ENCODE assay signal across 20 cellular contexts in the genomic region with DNA sequence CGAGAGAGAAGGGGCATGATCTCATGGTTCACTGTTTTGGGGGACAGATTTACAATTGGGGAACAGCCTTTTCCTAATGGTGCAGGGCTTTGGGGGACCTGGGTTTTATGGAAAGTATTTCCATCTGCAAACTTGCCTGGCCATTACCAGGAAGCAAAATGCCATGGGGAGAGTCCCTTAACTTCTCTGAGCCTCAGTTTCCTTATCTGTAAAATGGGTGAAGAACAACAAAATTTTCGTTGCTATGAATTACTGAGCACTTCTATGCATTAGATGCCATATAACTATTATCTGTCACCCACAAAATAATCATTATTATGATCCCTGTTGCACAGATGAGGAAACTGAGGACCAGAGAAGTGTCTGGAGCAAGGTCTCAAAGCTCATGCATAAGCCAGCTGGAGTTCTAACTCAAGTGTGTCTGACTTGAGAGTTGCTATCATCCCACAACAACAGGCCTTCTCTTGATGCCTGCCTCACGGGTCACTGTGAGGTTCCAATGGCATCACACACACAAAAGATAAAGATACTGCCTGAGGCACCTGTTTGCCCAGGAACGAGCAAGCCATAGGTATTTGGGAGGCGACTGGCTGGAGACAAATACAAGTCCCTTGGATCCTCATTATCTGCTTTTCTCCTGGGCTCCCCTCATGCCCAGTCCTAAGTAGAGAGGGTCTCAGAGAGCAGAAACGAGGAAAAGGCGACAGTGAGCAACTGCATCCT. TPM values are rescaled to one million over a fixed set of nuclear protein-coding genes. Genes with fewer than 3 reads are reported as not detected.
DNase-seq lines count a peak whose midpoint lies in the region; ATAC-seq, FAIRE-seq and TF ChIP-seq lines count a peak whose summit lies in the region.
"Had no signal": no experiment of that assay in that cellular context is flagged by ENCODE, and none has a peak within 500 bp of the region (broad histone marks: within the 10 kb centered on the region; RNA-seq: fewer than 3 reads in every experiment).

No MANE protein-coding gene starts in this region.

- peaks cover 18% of the 10 kb centered on the region for H3K79me2 ChIP-seq in endothelial cell of umbilical vein (ENCODE audit: control insufficient read depth, insufficient read depth, low read length)

- POLR2A ChIA-PET in CD4-positive, alpha-beta memory T cell (lab: Charles Lee; ENCODE audit: partially characterized antibody), result no interaction called here
- POLR2A ChIA-PET in endothelial cell of umbilical vein (lab: Charles Lee), result no interaction called here

- H3K4me1 Mint-ChIP-seq in CD4-positive, alpha-beta memory T cell, result peaks cover 42 to 63% (median 53%) of the 10 kb centered on the region in 4 donors
- H3K4me1 Mint-ChIP-seq in T-helper 17 cell, result peaks cover 51% of the 10 kb centered on the region

- no peak for FAIRE-seq in endothelial cell of umbilical vein (lab: Jason Lieb, UNC)
- FAIRE-seq: GM12891 had no signal

- WGBS in esophagus muscularis mucosa, result 82% methylated on average over 7 of the region's 7 CpGs

- no peak for ATAC-seq in T-helper 17 cell

- DNase-seq in CD4-positive, alpha-beta memory T cell, result no peak
- DNase-seq in T-helper 17 cell (no peak), endothelial cell of umbilical vein (ENCODE audit: low read depth, low spot score) (no peak), GDM1 (lab: John Stamatoyannopoulos, UW) (no peak), SW 1271 (lab: John Stamatoyannopoulos, UW) (no peak), esophagus muscularis mucosa (ENCODE audit: extremely low spot score) (no peak)
- DNase-seq: effector memory CD4-positive, alpha-beta T cell; NCI-H526 treated with DMSO at 0.1 percent for 48 hours; stimulated activated naive CD8-positive, alpha-beta T cell treated with anti-CD3 and anti-CD28 coated beads, Interleukin-15, Interleukin-2, amounts not matched to agents 100 U/mL and 50 U/mL, for 24 hours; T-helper 1 cell; WERI-Rb-1 had no signal

- TF ChIP-seq CTCF in endothelial cell of umbilical vein (IDR thresholded peaks at IDR 0.05; ENCODE audit: extremely low read depth in 1 of 2, insufficient read depth in 1 of 2, low read depth in 1 of 2, low read length in 2 of 2) (no peak), esophagus muscularis mucosa (IDR thresholded peaks at IDR 0.05) (no peak)

- CTCF ChIA-PET in CD4-positive, alpha-beta memory T cell (lab: Charles Lee; ENCODE audit: partially characterized antibody), result no interaction called here
- CTCF ChIA-PET in endothelial cell of umbilical vein (lab: Charles Lee), result interaction anchor here (0.6 to 1.5 kb wide), 2 partner anchors 70 to 92 kb away, joined by 3 read pairs; no protein-coding TSS in a partner anchor

- TF ChIP-seq EP300 in esophagus muscularis mucosa (IDR thresholded peaks at IDR 0.05), result no peak

- peaks cover 8 to 11% of the 10 kb centered on the region in 2 donors for H3K36me3 Mint-ChIP-seq in CD4-positive, alpha-beta memory T cell
- H3K36me3 Mint-ChIP-seq in T-helper 17 cell (ENCODE audit: low read depth), result peaks cover 9% of the 10 kb centered on the region

- H3K27ac Mint-ChIP-seq in CD4-positive, alpha-beta memory T cell, result peak overlapping the region in 5 of 7 donors; percentile 24 to 74 (median 51)
- H3K27ac Mint-ChIP-seq in T-helper 17 cell, result peak overlapping the region; percentile 51
- H3K27ac Mint-ChIP-seq: type B pancreatic cell had no signal

- H2AFZ ChIP-seq in endothelial cell of umbilical vein (ENCODE audit: low read depth, low read length), result no peak overlapping the region
- H2AFZ ChIP-seq: hepatocyte had no signal

- H3K27me3 Mint-ChIP-seq in CD4-positive, alpha-beta memory T cell, result no peaks in the 10 kb centered on the region
- H3K27me3 Mint-ChIP-seq in T-helper 17 cell, result no peaks in the 10 kb centered on the region
- H3K27me3 Mint-ChIP-seq: type B pancreatic cell had no signal

- TF ChIP-seq POLR2A in endothelial cell of umbilical vein (IDR thresholded peaks at IDR 0.05; ENCODE audit: low read depth, low read length), result no peak
- no peak for TF ChIP-seq POLR2A in esophagus muscularis mucosa (IDR thresholded peaks at IDR 0.05; ENCODE audit: low read depth)

- no peaks in the 10 kb centered on the region for H3K9me3 Mint-ChIP-seq in CD4-positive, alpha-beta memory T cell
- H3K9me3 Mint-ChIP-seq: type B pancreatic cell had no signal

- no peaks in the 10 kb centered on the region for H3K36me3 ChIP-seq in CD4-positive, alpha-beta memory T cell (ENCODE audit: insufficient read depth, low read length)
- H3K36me3 ChIP-seq in endothelial cell of umbilical vein (ENCODE audit: control insufficient read depth in 2 of 2, extremely low read depth in 1 of 2, insufficient read depth in 2 of 2, low read length in 2 of 2) (peaks cover 0 to 4% of the 10 kb centered on the region in 2 experiments), skeletal muscle tissue (ENCODE audit: control insufficient read depth in 3 of 3, insufficient read depth in 3 of 3, low read length in 3 of 3) (no peaks in the 10 kb centered on the region), esophagus muscularis mucosa (no peaks in the 10 kb centered on the region)
- H3K36me3 ChIP-seq: adrenal gland, cardiac muscle cell, WERI-Rb-1 had no signal

- H3K9ac ChIP-seq in endothelial cell of umbilical vein (replicated peaks; ENCODE audit: extremely low read depth, insufficient read depth, low read length), result no peak overlapping the region
- peak overlapping the region in 1 of 3 donors; percentile 35 for H3K9ac ChIP-seq in skeletal muscle tissue (ENCODE audit: low read depth in 1 of 3, low read length in 3 of 3)

- peaks cover 4% of the 10 kb centered on the region for H4K20me1 ChIP-seq in endothelial cell of umbilical vein (replicated peaks; ENCODE audit: control insufficient read depth, extremely low read depth, insufficient read depth, low read length)

- dilution Hi-C loops in endothelial cell of umbilical vein (cut with MboI; ENCODE audit: extremely low pct_ligation_motif_present, low sequenced_read_pairs), result no loop called here

- peaks cover 29% of the 10 kb centered on the region for H3K4me1 ChIP-seq in CD4-positive, alpha-beta memory T cell (ENCODE audit: insufficient read depth, low read length)
- peaks cover 23% of the 10 kb centered on the region for H3K4me1 ChIP-seq in endothelial cell of umbilical vein (ENCODE audit: control insufficient read depth, extremely low read depth, insufficient read depth, low read length)
- H3K4me1 ChIP-seq in skeletal muscle tissue (ENCODE audit: control insufficient read depth in 3 of 3, insufficient read depth in 3 of 3, low read length in 3 of 3), result peaks cover 17 to 34% (median 29%) of the 10 kb centered on the region in 3 donors
- peaks cover 0 to 23% (median 8%) of the 10 kb centered on the region in 4 donors for H3K4me1 ChIP-seq in esophagus muscularis mucosa

- H3K4me3 Mint-ChIP-seq in CD4-positive, alpha-beta memory T cell, result no peak overlapping the region
- H3K4me3 Mint-ChIP-seq in T-helper 17 cell, result no peak overlapping the region
- H3K4me3 Mint-ChIP-seq: type B pancreatic cell had no signal

- H3K27me3 ChIP-seq in CD4-positive, alpha-beta memory T cell (ENCODE audit: insufficient read depth, low read length), result no peaks in the 10 kb centered on the region
- H3K27me3 ChIP-seq in endothelial cell of umbilical vein (ENCODE audit: control insufficient read depth in 2 of 2, insufficient read depth in 2 of 2, low read length in 2 of 2), result no peaks in the 10 kb centered on the region
- H3K27me3 ChIP-seq in skeletal muscle tissue (ENCODE audit: control insufficient read depth in 3 of 3, insufficient read depth in 3 of 3, low read length in 3 of 3), result no peaks in the 10 kb centered on the region
- H3K27me3 ChIP-seq in esophagus muscularis mucosa, result no peaks in the 10 kb centered on the region
- H3K27me3 ChIP-seq: adrenal gland, cardiac muscle cell, hepatocyte had no signal

- intact Hi-C loops in CD4-positive, alpha-beta memory T cell (cut with micrococcal nuclease), result no loop called here
- intact Hi-C loops in endothelial cell of umbilical vein (cut with micrococcal nuclease), result no loop called here
- intact Hi-C loops in esophagus muscularis mucosa (cut with DNase I), result no loop called here

- no peak overlapping the region for H3K4me3 ChIP-seq in CD4-positive, alpha-beta memory T cell (ENCODE audit: low read length in 2 of 2)
- no peak overlapping the region for H3K4me3 ChIP-seq in endothelial cell of umbilical vein (replicated peaks in 1 of 3; ENCODE audit: insufficient read depth in 1 of 3, low read depth in 1 of 3, low read length in 3 of 3)
- H3K4me3 ChIP-seq in skeletal muscle tissue (ENCODE audit: low read length in 3 of 3), result no peak overlapping the region
- H3K4me3 ChIP-seq in esophagus muscularis mucosa, result no peak overlapping the region
- H3K4me3 ChIP-seq: adrenal gland, cardiac muscle cell, hepatocyte had no signal

- no peaks in the 10 kb centered on the region for H3K9me1 ChIP-seq in endothelial cell of umbilical vein (replicated peaks; ENCODE audit: control insufficient read depth, extremely low read depth, insufficient read depth, low read length)

- peak overlapping the region; percentile 52 for H3K4me2 ChIP-seq in endothelial cell of umbilical vein (ENCODE audit: insufficient read depth, low read length)
- H3K4me2 ChIP-seq: hepatocyte had no signal

- BruUV-seq in endothelial cell of umbilical vein (replicated peaks; lab: Mats Ljungman, UMichigan), result no TSS peak

- no peak overlapping the region for H3K27ac ChIP-seq in CD4-positive, alpha-beta memory T cell (ENCODE audit: low read depth, low read length)
- H3K27ac ChIP-seq in endothelial cell of umbilical vein (ENCODE audit: insufficient read depth, low read depth, low read length) (peak overlapping the region; percentile 67), skeletal muscle tissue (ENCODE audit: low read depth, low read length) (peak overlapping the region; percentile 31), esophagus muscularis mucosa (replicated peaks in 1 of 4) (no peak overlapping the region)
- H3K27ac ChIP-seq: hepatocyte, WERI-Rb-1 had no signal

- H3K9me3 ChIP-seq in CD4-positive, alpha-beta memory T cell (ENCODE audit: control insufficient read depth in 1 of 2, low read length in 2 of 2), result no peaks in the 10 kb centered on the region
- H3K9me3 ChIP-seq in T-helper 17 cell (ENCODE audit: control insufficient read depth, low read length, poor library complexity, severe bottlenecking) (no peaks in the 10 kb centered on the region), endothelial cell of umbilical vein (replicated peaks; ENCODE audit: control insufficient read depth, insufficient read depth, low read length) (no peaks in the 10 kb centered on the region), skeletal muscle tissue (ENCODE audit: control insufficient read depth in 3 of 3, low read length in 3 of 3) (no peaks in the 10 kb centered on the region), esophagus muscularis mucosa (no peaks in the 10 kb centered on the region)
- H3K9me3 ChIP-seq: adrenal gland had no signal

RNA-seq across cellular contexts. Expression of a gene that starts 15.8 kb away (rescaled TPM):
- total RNA-seq in CD4-positive, alpha-beta memory T cell, result 10 to 100 TPM; 23.9 to 27.9 TPM
- 10 to 100 TPM; 46.6 to 47.8 TPM for polyA plus RNA-seq in CD4-positive, alpha-beta memory T cell
- 10 to 100 TPM; 18.2 to 40.7 TPM for total RNA-seq in T-helper 17 cell
- total RNA-seq in endothelial cell of umbilical vein, result 48.4 and 49.4 TPM in 2 replicates
- polyA plus RNA-seq in endothelial cell of umbilical vein, result 121 and 137 TPM in 2 replicates
- polyA plus RNA-seq in endothelial cell of umbilical vein (2011; cell fraction: cytosol; rRNA removed), result 62.1 and 76.6 TPM in 2 replicates
- polyA plus RNA-seq in endothelial cell of umbilical vein (2011; cell fraction: nucleus; rRNA removed), result 57.8 and 61.9 TPM in 2 replicates
- polyA plus RNA-seq in endothelial cell of umbilical vein (2012), result 29.7 and 39.1 TPM in 2 replicates
- polyA minus RNA-seq in endothelial cell of umbilical vein, result 73.8 and 99.0 TPM in 2 replicates
- polyA minus RNA-seq in endothelial cell of umbilical vein (2011; cell fraction: cytosol; rRNA and poly(A)+ RNA removed), result 7.9 TPM
- polyA minus RNA-seq in endothelial cell of umbilical vein (2011; cell fraction: nucleus; rRNA and poly(A)+ RNA removed), result 57.6 and 61.9 TPM in 2 replicates
- total RNA-seq in skeletal muscle tissue, result 6.8 TPM
- 10 to 100 TPM; 22.0 to 30.9 (median 28.7) TPM for total RNA-seq in esophagus muscularis mucosa

RNA-seq across cellular contexts. Expression of a gene that starts 43.7 kb away (rescaled TPM):
- not detected for total RNA-seq in CD4-positive, alpha-beta memory T cell
- polyA plus RNA-seq in CD4-positive, alpha-beta memory T cell, result not detected
- total RNA-seq in T-helper 17 cell, result not detected
- not detected in 2 replicates for total RNA-seq in endothelial cell of umbilical vein
- polyA plus RNA-seq in endothelial cell of umbilical vein, result not detected in 2 replicates
- not detected in 2 replicates for polyA plus RNA-seq in endothelial cell of umbilical vein (2011; cell fraction: cytosol; rRNA removed)
- polyA plus RNA-seq in endothelial cell of umbilical vein (2011; cell fraction: nucleus; rRNA removed), result not detected in 2 replicates
- not detected in 2 replicates for polyA plus RNA-seq in endothelial cell of umbilical vein (2012)
- not detected in 2 replicates for polyA minus RNA-seq in endothelial cell of umbilical vein
- polyA minus RNA-seq in endothelial cell of umbilical vein (2011; cell fraction: cytosol; rRNA and poly(A)+ RNA removed), result not detected
- polyA minus RNA-seq in endothelial cell of umbilical vein (2011; cell fraction: nucleus; rRNA and poly(A)+ RNA removed), result not detected in 2 replicates
- 1.0 TPM for total RNA-seq in skeletal muscle tissue
- under 1 TPM in 3 of 4 donors, not detected in 1; 0.33 to 0.86 (median 0.83) TPM for total RNA-seq in esophagus muscularis mucosa
- total RNA-seq: cardiac muscle cell, hepatocyte, kidney epithelial cell, renal cortical epithelial cell had no signal
- polyA plus RNA-seq: cardiac muscle cell, hepatocyte had no signal

RNA-seq across cellular contexts. Expression of a gene that starts 47.6 kb away (rescaled TPM):
- total RNA-seq in CD4-positive, alpha-beta memory T cell, result not detected
- not detected for polyA plus RNA-seq in CD4-positive, alpha-beta memory T cell
- total RNA-seq in T-helper 17 cell (not detected), endothelial cell of umbilical vein (not detected in 2 replicates), skeletal muscle tissue (not detected), esophagus muscularis mucosa (not detected)
- polyA plus RNA-seq in endothelial cell of umbilical vein, result not detected in 2 replicates
- polyA plus RNA-seq in endothelial cell of umbilical vein (2011; cell fraction: cytosol; rRNA removed), result not detected in 2 replicates
- not detected in 2 replicates for polyA plus RNA-seq in endothelial cell of umbilical vein (2011; cell fraction: nucleus; rRNA removed)
- polyA plus RNA-seq in endothelial cell of umbilical vein (2012), result not detected in 2 replicates
- polyA minus RNA-seq in endothelial cell of umbilical vein, result not detected in 2 replicates
- not detected for polyA minus RNA-seq in endothelial cell of umbilical vein (2011; cell fraction: cytosol; rRNA and poly(A)+ RNA removed)
- polyA minus RNA-seq in endothelial cell of umbilical vein (2011; cell fraction: nucleus; rRNA and poly(A)+ RNA removed), result not detected in 2 replicates
- total RNA-seq: adrenal gland, cardiac muscle cell, hepatocyte, kidney epithelial cell, renal cortical epithelial cell, Right ventricle myocardium inferior had no signal
- polyA plus RNA-seq: adrenal gland, hepatocyte had no signal

Comparison
In these comparisons a context has a peak if more than half of its experiments do, and no peak if none do; other contexts are left out.
1. H3K27ac ChIP-seq: peak in endothelial cell of umbilical vein (single experiment) and skeletal muscle tissue (single experiment); none in CD4-positive, alpha-beta memory T cell (single experiment) and esophagus muscularis mucosa (0 of 4).